Comparison of ENCODE assay signal across 26 cellular contexts in the genomic region with DNA sequence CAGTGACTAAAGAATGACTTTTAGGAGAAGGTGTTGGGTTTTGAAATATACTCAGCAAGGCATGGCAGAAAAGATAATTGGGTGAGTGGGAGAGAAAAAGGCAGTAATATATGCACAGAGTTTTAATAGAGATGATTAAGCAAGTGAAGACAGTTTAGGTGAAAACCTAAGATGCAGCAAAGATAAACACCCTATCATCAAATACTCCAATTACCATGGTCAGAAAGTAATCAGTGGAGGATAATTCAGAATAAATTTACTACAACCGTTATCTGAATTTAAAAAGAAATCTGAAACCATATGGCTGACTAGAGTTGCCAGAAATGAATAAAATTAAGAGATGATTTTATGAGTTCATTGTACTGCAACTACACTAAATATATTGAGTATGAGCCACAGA. TPM values are rescaled to one million over a fixed set of nuclear protein-coding genes. Genes with fewer than 3 reads are reported as not detected.
DNase-seq lines count a peak whose midpoint lies in the region; ATAC-seq and FAIRE-seq lines count a peak whose summit lies in the region.
"Had no signal": no experiment of that assay in that cellular context is flagged by ENCODE, and none has a peak within 500 bp of the region (broad histone marks: within the 10 kb centered on the region; RNA-seq: fewer than 3 reads in every experiment).

No MANE protein-coding gene starts in this region.

- H2BK5ac ChIP-seq in mesendoderm (ENCODE audit: low read length) = no peak overlapping the region

- no peaks in the 10 kb centered on the region for H3K27me3 ChIP-seq in mesendoderm (ENCODE audit: insufficient read depth, low read length, poor library complexity)
- H3K27me3 ChIP-seq: BE2C, BLaER1 had no signal

- no peak overlapping the region for H3K4me3 ChIP-seq in mesendoderm (ENCODE audit: low read length)
- H3K4me3 ChIP-seq: BLaER1, GM12878 had no signal

- H3K4me3 Mint-ChIP-seq in activated naive CD4-positive, alpha-beta T cell treated with anti-CD3 and anti-CD28 coated beads, Interleukin-2, amount 50 U/mL, for 24 hours = no peak overlapping the region
- no peak overlapping the region for H3K4me3 Mint-ChIP-seq in activated naive CD4-positive, alpha-beta T cell treated with anti-CD3 and anti-CD28 coated beads, Interleukin-2, amount 10 ng/mL, durations not matched to agents 7 days and 5 days
- H3K4me3 Mint-ChIP-seq: CD14-positive monocyte; CD4-positive, alpha-beta memory T cell; CD4-positive, CD25-positive, alpha-beta regulatory T cell; CD8-positive, alpha-beta memory T cell had no signal

- peaks cover 5% of the 10 kb centered on the region for H3K4me1 Mint-ChIP-seq in activated naive CD4-positive, alpha-beta T cell treated with anti-CD3 and anti-CD28 coated beads, Interleukin-2, amount 50 U/mL, for 24 hours
- H3K4me1 Mint-ChIP-seq in activated naive CD4-positive, alpha-beta T cell treated with anti-CD3 and anti-CD28 coated beads, Interleukin-2, amount 10 ng/mL, durations not matched to agents 7 days and 5 days = no peaks in the 10 kb centered on the region
- H3K4me1 Mint-ChIP-seq: CD14-positive monocyte had no signal

- WGBS in mesendoderm (ENCODE audit: extremely low coverage, insufficient coverage, low lambda C conversion rate) = no CpG with 5 or more reads among the region's 1 CpG

- no peak overlapping the region for H4K5ac ChIP-seq in mesendoderm (ENCODE audit: low read length)

- peaks cover under 1% of the 10 kb centered on the region for H3K36me3 Mint-ChIP-seq in activated naive CD4-positive, alpha-beta T cell treated with anti-CD3 and anti-CD28 coated beads, Interleukin-2, amount 50 U/mL, for 24 hours
- H3K36me3 Mint-ChIP-seq in activated naive CD4-positive, alpha-beta T cell treated with anti-CD3 and anti-CD28 coated beads, Interleukin-2, amount 10 ng/mL, durations not matched to agents 7 days and 5 days = peaks cover 4% of the 10 kb centered on the region
- H3K36me3 Mint-ChIP-seq: CD4-positive, CD25-positive, alpha-beta regulatory T cell had no signal

- no peak overlapping the region for H3K4me2 ChIP-seq in mesendoderm (ENCODE audit: low read length)
- H3K4me2 ChIP-seq: BLaER1 had no signal

- H2AK5ac ChIP-seq in mesendoderm (ENCODE audit: low read length) = no peak overlapping the region

- no peak overlapping the region for H3K18ac ChIP-seq in mesendoderm (ENCODE audit: low read length)

- H3K23ac ChIP-seq in mesendoderm (ENCODE audit: low read length) = no peak overlapping the region

- no peak overlapping the region for H3K4ac ChIP-seq in mesendoderm (ENCODE audit: low read depth, low read length)

- no peak overlapping the region for H2BK120ac ChIP-seq in mesendoderm (ENCODE audit: low read depth, low read length)

- DNase-seq in activated naive CD4-positive, alpha-beta T cell treated with anti-CD3 and anti-CD28 coated beads, Interleukin-2, amount 10 ng/mL, durations not matched to agents 7 days and 5 days = no peak
- no peak for DNase-seq in HTR-8/SVneo (ENCODE audit: insufficient read length, low spot score)
- DNase-seq in putamen (ENCODE audit: low spot score) = peak; percentile 33
- no peak for DNase-seq in mesendoderm
- DNase-seq: 8988T; ACHN; BE2C; C1 segment of cervical spinal cord; CD4-positive, alpha-beta memory T cell; CD4-positive, CD25-positive, alpha-beta regulatory T cell; CD8-positive, alpha-beta memory T cell; COR-L47; DMS153; DMS53; DMS79; DND-41; EL; GDM1 had no signal

- CTCF ChIA-PET in activated naive CD4-positive, alpha-beta T cell treated with anti-CD3 and anti-CD28 coated beads, Interleukin-2, amount 10 ng/mL, durations not matched to agents 7 days and 5 days (lab: Charles Lee) = no interaction called here

- no peak for ATAC-seq in GM18907 (IDR thresholded peaks at IDR 0.05; ENCODE audit: unreplicated experiment)
- ATAC-seq: GM12878 had no signal

- H3K27ac Mint-ChIP-seq in activated naive CD4-positive, alpha-beta T cell treated with anti-CD3 and anti-CD28 coated beads, Interleukin-2, amount 50 U/mL, for 24 hours = peak overlapping the region; percentile 31
- H3K27ac Mint-ChIP-seq in activated naive CD4-positive, alpha-beta T cell treated with anti-CD3 and anti-CD28 coated beads, Interleukin-2, amount 10 ng/mL, durations not matched to agents 7 days and 5 days = no peak overlapping the region
- H3K27ac Mint-ChIP-seq: CD14-positive monocyte; CD4-positive, CD25-positive, alpha-beta regulatory T cell; CD8-positive, alpha-beta memory T cell had no signal

- no peaks in the 10 kb centered on the region for H3K79me1 ChIP-seq in mesendoderm (ENCODE audit: low read length)

- no peaks in the 10 kb centered on the region for H3K27me3 Mint-ChIP-seq in activated naive CD4-positive, alpha-beta T cell treated with anti-CD3 and anti-CD28 coated beads, Interleukin-2, amount 50 U/mL, for 24 hours
- no peaks in the 10 kb centered on the region for H3K27me3 Mint-ChIP-seq in activated naive CD4-positive, alpha-beta T cell treated with anti-CD3 and anti-CD28 coated beads, Interleukin-2, amount 10 ng/mL, durations not matched to agents 7 days and 5 days
- H3K27me3 Mint-ChIP-seq: CD4-positive, alpha-beta memory T cell; CD4-positive, CD25-positive, alpha-beta regulatory T cell; CD8-positive, alpha-beta memory T cell had no signal

- H3K79me2 ChIP-seq in mesendoderm (ENCODE audit: control insufficient read depth, insufficient read depth, low read length) = no peaks in the 10 kb centered on the region

- H2BK15ac ChIP-seq in mesendoderm (replicated peaks; ENCODE audit: low read depth) = no peak overlapping the region

- peak; percentile 82 for FAIRE-seq in HTR-8/SVneo (lab: Jason Lieb, UNC)
- FAIRE-seq: GM12878, GM12892, GM18507, GM19239 had no signal

- H3K4me1 ChIP-seq in mesendoderm (ENCODE audit: control insufficient read depth, low read depth, low read length) = no peaks in the 10 kb centered on the region
- H3K4me1 ChIP-seq: BE2C, BLaER1 had no signal

- no peak overlapping the region for H3K27ac ChIP-seq in mesendoderm (ENCODE audit: low read depth, low read length)
- H3K27ac ChIP-seq: BLaER1 had no signal

- no peaks in the 10 kb centered on the region for H3K36me3 ChIP-seq in mesendoderm (ENCODE audit: control insufficient read depth, insufficient read depth, low read length)
- H3K36me3 ChIP-seq: BE2C, BLaER1 had no signal

- no peak overlapping the region for H3K56ac ChIP-seq in mesendoderm (ENCODE audit: low read length)

- no peak overlapping the region for H4K8ac ChIP-seq in mesendoderm (ENCODE audit: low read depth, low read length)

- no peak overlapping the region for H3K9ac ChIP-seq in mesendoderm (ENCODE audit: low read length)
- H3K9ac ChIP-seq: BLaER1 had no signal

- H3K9me3 Mint-ChIP-seq in activated naive CD4-positive, alpha-beta T cell treated with anti-CD3 and anti-CD28 coated beads, Interleukin-2, amount 50 U/mL, for 24 hours = no peaks in the 10 kb centered on the region
- H3K9me3 Mint-ChIP-seq in activated naive CD4-positive, alpha-beta T cell treated with anti-CD3 and anti-CD28 coated beads, Interleukin-2, amount 10 ng/mL, durations not matched to agents 7 days and 5 days = no peaks in the 10 kb centered on the region
- H3K9me3 Mint-ChIP-seq: CD14-positive monocyte; CD4-positive, alpha-beta memory T cell; CD4-positive, CD25-positive, alpha-beta regulatory T cell; CD8-positive, alpha-beta memory T cell had no signal

RNA-seq across cellular contexts. Expression of a gene that starts 26.8 kb away (rescaled TPM):
- 17.5 TPM for polyA plus RNA-seq in mesendoderm (2013, experiment 1 of 2)
- 16.6 TPM for polyA plus RNA-seq in mesendoderm (2013, experiment 2 of 2)
